Comparison of ENCODE assay signal across 19 cellular contexts in the genomic region with DNA sequence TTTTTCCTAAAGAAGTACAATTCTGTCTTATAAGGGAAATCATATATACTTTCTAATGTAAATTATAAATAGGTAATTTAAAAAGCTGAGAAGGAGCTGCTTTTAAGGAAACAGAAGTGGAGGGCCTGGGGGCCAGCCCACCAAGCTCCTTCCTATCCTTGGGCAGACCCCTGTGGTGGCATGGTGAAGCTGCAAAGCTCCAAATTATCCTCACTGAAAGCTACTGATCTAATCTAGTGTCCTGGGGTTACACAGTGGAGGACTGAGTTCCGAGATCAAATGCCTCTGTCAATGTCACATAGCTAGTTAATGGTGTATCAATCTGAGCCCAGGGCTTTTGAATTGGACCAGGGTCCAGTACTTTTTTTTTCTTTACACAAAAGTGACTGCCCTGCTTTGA.
"Had no signal": no experiment of that assay in that cellular context is flagged by ENCODE, and none has a peak within 500 bp of the region (broad histone marks: within the 10 kb centered on the region; RNA-seq: fewer than 3 reads in every experiment).

No MANE protein-coding gene starts in this region.

- H3K9me3 Mint-ChIP-seq: activated T-helper 1 cell treated with anti-CD3 and anti-CD28 coated beads, Interleukin-12 subunit alpha, Interleukin-12 subunit beta, Interleukin-2, Interleukin-4 antibody, amounts not matched to agents 30 ng/mL and 10 ng/mL and 1 ng/mL, durations not matched to agents 14 hours and 24 hours and 36 hours; T-helper 2 cell treated with Interferon-gamma antibody and Interleukin-4, amounts not matched to agents 5 μg/mL and 100 μg/mL, for 36 hours had no signal

- H3K4me1 ChIP-seq: lower lobe of right lung had no signal

- H3K4me3 Mint-ChIP-seq: activated T-helper 1 cell treated with anti-CD3 and anti-CD28 coated beads, Interleukin-12 subunit alpha, Interleukin-12 subunit beta, Interleukin-2, Interleukin-4 antibody, amounts not matched to agents 30 ng/mL and 10 ng/mL and 1 ng/mL, durations not matched to agents 14 hours and 24 hours and 36 hours; dendritic cell treated with granulocyte-macrophage colony-stimulating factor and Interleukin-4, amounts not matched to agents 40 ng/mL and 50 ng/mL, for 4 days; T-helper 2 cell treated with Interferon-gamma antibody and Interleukin-4, amounts not matched to agents 5 μg/mL and 100 μg/mL, for 36 hours had no signal

- DNase-seq: activated CD4-positive, CD25-positive, alpha-beta regulatory T cell treated with anti-CD3 and anti-CD28 coated beads, Interleukin-2, amount 50 U/mL, for 72 hours; activated naive CD4-positive, alpha-beta T cell; anterior cingulate cortex; cerebellar nuclear complex; effector memory CD4-positive, alpha-beta T cell; head of caudate nucleus; left colon; lower lobe of right lung; posterior cingulate gyrus; retina; stimulated activated CD4-positive, alpha-beta T cell treated with anti-CD3 and anti-CD28 coated beads, Interleukin-4, amount 100 ng/mL, for 4 hours; stimulated activated CD8-positive, alpha-beta memory T cell treated with anti-CD3 and anti-CD28 coated beads, Interleukin-4, amount 100 ng/mL, for 48 hours; stimulated activated naive CD4-positive, alpha-beta T cell treated with Interleukin-2 at 50 U/mL for 16 hours; transverse colon had no signal

- H3K27me3 ChIP-seq: neutrophil, transverse colon had no signal

- H3K36me3 ChIP-seq: lower lobe of right lung, neutrophil, transverse colon had no signal

- ATAC-seq: lower lobe of right lung had no signal

- H3K27ac ChIP-seq: lower lobe of right lung, neutrophil, skin epidermis, transverse colon had no signal

- H3K27me3 Mint-ChIP-seq: dendritic cell treated with granulocyte-macrophage colony-stimulating factor and Interleukin-4, amounts not matched to agents 40 ng/mL and 50 ng/mL, for 4 days had no signal

- H3K4me3 ChIP-seq: lower lobe of right lung, skin epidermis, transverse colon had no signal

- H3K9me3 ChIP-seq: lower lobe of right lung, neutrophil had no signal

- H3K27ac Mint-ChIP-seq: activated T-helper 1 cell treated with anti-CD3 and anti-CD28 coated beads, Interleukin-12 subunit alpha, Interleukin-12 subunit beta, Interleukin-2, Interleukin-4 antibody, amounts not matched to agents 30 ng/mL and 10 ng/mL and 1 ng/mL, durations not matched to agents 14 hours and 24 hours and 36 hours; dendritic cell treated with granulocyte-macrophage colony-stimulating factor and Interleukin-4, amounts not matched to agents 40 ng/mL and 50 ng/mL, for 4 days; T-helper 2 cell treated with Interferon-gamma antibody and Interleukin-4, amounts not matched to agents 5 μg/mL and 100 μg/mL, for 36 hours had no signal
